Comparison of ENCODE assay signal across 8 cellular contexts in genomic region chrX:119574394-119575266, GRCh38. TPM values are rescaled to one million over a fixed set of nuclear protein-coding genes. Genes with fewer than 3 reads are reported as not detected.
A peak's percentile ranks its signal among the peaks of the same experiment; 100 is the strongest.
DNase-seq lines count a peak whose midpoint lies in the region; ATAC-seq and TF ChIP-seq lines count a peak whose summit lies in the region.

Gene UBE2A (plus strand): TSS chrX:119574563. CDS start chrX:119574712, 149 bp downstream.

- TF ChIP-seq CTCF in GM20000 (IDR thresholded peaks at IDR 0.05; ENCODE audit: extremely low read depth, missing control alignments): no peak
- no peak for TF ChIP-seq CTCF in lung (IDR thresholded peaks at IDR 0.05; ENCODE audit: control extremely low read depth, extremely low read depth)

- H3K36me3 ChIP-seq in lung (ENCODE audit: control insufficient read depth in 2 of 2, insufficient read depth in 2 of 2, low read length in 2 of 2): peaks cover 0 to 3% of the 10 kb centered on the region in 2 donors

- WGBS in lung, 2 donors: 1 to 29% methylated on average over 27 to 86 of the region's 86 CpGs

- peak within 1 kb of the TSS; percentile 42 for H3K4me3 ChIP-seq in lung

- H3K9me3 ChIP-seq in lung (ENCODE audit: control insufficient read depth in 2 of 2, insufficient read depth in 1 of 2, low read length in 1 of 2): no peaks in the 10 kb centered on the region

- no peaks in the 10 kb centered on the region for H3K27me3 ChIP-seq in lung (ENCODE audit: control insufficient read depth, insufficient read depth)

- H3K4me1 ChIP-seq in lung (ENCODE audit: control insufficient read depth in 2 of 2, insufficient read depth in 2 of 2, low read length in 2 of 2): no peaks in the 10 kb centered on the region

- peak; percentile 96 for ATAC-seq in lung (ENCODE audit: insufficient read depth, low FRiP score)

- DNase-seq in COLO829 (ENCODE audit: low spot score): peak; percentile 95
- peak; percentile 92 for DNase-seq in GM20000 (ENCODE audit: low spot score)
- DNase-seq in HT-29 (ENCODE audit: low spot score): peak; percentile 89
- DNase-seq in NK-92 (lab: John Stamatoyannopoulos, UW; ENCODE audit: unreplicated experiment): peak; percentile 10
- DNase-seq in activated CD8-positive, alpha-beta memory T cell treated with anti-CD3 and anti-CD28 coated beads for 1 hour (ENCODE audit: extremely low read depth in 1 of 2, low read depth in 1 of 2): peak; percentile 68 to 79
- peak; percentile 84 for DNase-seq in effector CD4-positive, alpha-beta T cell
- DNase-seq in lung (ENCODE audit: low spot score): peak; percentile 90
- DNase-seq in stimulated activated CD4-positive, alpha-beta T cell treated with anti-CD3 and anti-CD28 coated beads, TNF-alpha, amount 100 ng/mL, for 4 hours (ENCODE audit: low read depth in 3 of 3): peak; percentile 74 to 83 (median 78)

- H3K27ac ChIP-seq in lung (ENCODE audit: low read depth in 1 of 2, low read length in 1 of 2): peak within 1 kb of the TSS; percentile 82 to 93

RNA-seq across cellular contexts. Expression of gene UBE2A, which starts in this region (rescaled TPM):
- total RNA-seq in HT-29 (2014; rRNA removed; shearing (Covaris generic)): 22.6 and 26.2 TPM in 2 replicates
- 10 to 100 TPM; 48.1 to 50.4 TPM for total RNA-seq in lung
- 10 to 100 TPM; 44.9 to 47.4 TPM for polyA plus RNA-seq in lung

Comparison
In these comparisons a context has a peak if more than half of its experiments do, and no peak if none do; other contexts are left out.
1. Peak in every context shown above with its lines: DNase-seq, ATAC-seq, H3K4me3 ChIP-seq and H3K27ac ChIP-seq.
2. DNase-seq: peak in every context shown above with its lines; median percentile 95 in COLO829; 92 in GM20000; 90 in lung; 89 in HT-29; 84 in effector CD4-positive, alpha-beta T cell; 78 in stimulated activated CD4-positive, alpha-beta T cell treated with anti-CD3 and anti-CD28 coated beads, TNF-alpha, amount 100 ng/mL, for 4 hours; 74 in activated CD8-positive, alpha-beta memory T cell treated with anti-CD3 and anti-CD28 coated beads for 1 hour; 10 in NK-92.